ENCODE assay signal across 25 cellular contexts in the genomic region with DNA sequence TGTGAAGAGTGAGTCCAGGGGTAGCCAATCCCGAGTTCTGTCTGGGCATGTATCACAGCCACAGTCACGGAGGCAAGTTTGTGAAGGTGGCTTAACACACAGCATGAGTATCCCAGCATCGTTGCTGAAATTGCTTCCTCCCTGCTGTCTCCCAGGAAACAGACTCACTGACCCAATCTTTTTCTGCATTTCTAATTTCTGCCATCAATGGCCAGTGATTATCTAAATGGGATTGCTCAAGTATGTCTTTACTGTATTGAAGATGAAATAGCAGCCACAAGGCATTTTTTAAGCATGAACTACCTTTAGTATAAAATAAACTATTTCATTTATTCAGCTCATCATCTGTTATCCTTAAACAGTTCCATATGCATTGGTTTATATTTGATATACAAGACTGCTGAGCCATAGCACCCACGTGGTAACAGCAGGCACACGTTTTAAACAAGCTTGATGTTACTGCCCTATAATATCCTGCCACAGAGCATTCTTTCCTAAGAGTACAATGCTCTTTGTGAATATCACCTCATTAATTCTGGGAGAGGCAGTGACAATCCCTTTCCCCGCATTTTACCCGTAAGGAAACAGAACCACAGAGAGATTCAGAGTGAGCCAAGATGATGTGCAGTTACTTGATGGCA.
A peak's percentile ranks its signal among the peaks of the same experiment; 100 is the strongest.
DNase-seq lines count a peak whose midpoint lies in the region; ATAC-seq and TF ChIP-seq lines count a peak whose summit lies in the region.
"Had no signal": no experiment of that assay in that cellular context is flagged by ENCODE, and none has a peak within 500 bp of the region (broad histone marks: within the 10 kb centered on the region; RNA-seq: fewer than 3 reads in every experiment).

No MANE protein-coding gene starts in this region.

- no peak for TF ChIP-seq CTCF in esophagus muscularis mucosa (IDR thresholded peaks at IDR 0.05)

- TF ChIP-seq EP300 in esophagus muscularis mucosa (IDR thresholded peaks at IDR 0.05): no peak

- DNase-seq in EL (peak; percentile 67), RPMI7951 (ENCODE audit: low read depth) (peak; percentile 82), esophagus muscularis mucosa (ENCODE audit: extremely low spot score) (no peak), neuronal stem cell (ENCODE audit: low spot score) (no peak), left cardiac atrium (no peak), MV-4-11 (lab: John Stamatoyannopoulos, UW) (no peak)
- DNase-seq in CD4-positive, alpha-beta memory T cell: no peak
- DNase-seq: activated CD4-positive, CD25-positive, alpha-beta regulatory T cell; activated CD8-positive, alpha-beta T cell treated with anti-CD3 and anti-CD28 coated beads, Interleukin-2, amount 10 ng/mL, durations not matched to agents 7 days and 5 days; activated T-cell treated with anti-CD3 and anti-CD28 coated beads, Interleukin-2, amount 50 U/mL, for 72 hours; cortex of kidney; DMS 273 treated with DMSO at 0.1 percent for 48 hours; mesendoderm; NCI-H1048; NCI-H2081 treated with DMSO at 0.1 percent for 48 hours; NCI-H510A treated with DMSO at 0.1 percent for 48 hours; nephron progenitor cell; psoas muscle; SHP77 treated with DMSO at 0.1 percent for 48 hours; spleen had no signal

- H2BK120ac ChIP-seq in neuronal stem cell (ENCODE audit: low read depth, low read length): no peak overlapping the region

- ATAC-seq in left cardiac atrium (no peak), HG03135 (IDR thresholded peaks at IDR 0.05; ENCODE audit: unreplicated experiment) (no peak)
- ATAC-seq: activated CD8-positive, alpha-beta T cell treated with anti-CD3 and anti-CD28 coated beads, Interleukin-2, amount 10 ng/mL, durations not matched to agents 7 days and 5 days; activated T-cell treated with anti-CD3 and anti-CD28 coated beads, Interleukin-2, amount 50 U/mL, for 72 hours; psoas muscle had no signal

- no peaks in the 10 kb centered on the region for H3K27me3 ChIP-seq in esophagus muscularis mucosa
- no peaks in the 10 kb centered on the region for H3K27me3 ChIP-seq in neuronal stem cell (ENCODE audit: control insufficient read depth in 3 of 3, insufficient read depth in 3 of 3, low read depth in 1 of 3, low read length in 3 of 3)
- H3K27me3 ChIP-seq in CD4-positive, alpha-beta memory T cell (ENCODE audit: insufficient read depth, low read length): no peaks in the 10 kb centered on the region

- H3K27ac ChIP-seq in esophagus muscularis mucosa (replicated peaks in 1 of 4) (peak overlapping the region; percentile 2 to 53 (median 30)), neuronal stem cell (replicated peaks; ENCODE audit: low read length) (no peak overlapping the region)
- no peak overlapping the region for H3K27ac ChIP-seq in CD4-positive, alpha-beta memory T cell (ENCODE audit: low read depth, low read length)
- H3K27ac ChIP-seq: C4-2B, HL-60, psoas muscle, spleen had no signal

- TF ChIP-seq POLR2A in esophagus muscularis mucosa (IDR thresholded peaks at IDR 0.05; ENCODE audit: low read depth): no peak

- H3K23ac ChIP-seq in neuronal stem cell (ENCODE audit: low read depth, low read length, poor library complexity): no peak overlapping the region

- H3K4me3 ChIP-seq in esophagus muscularis mucosa (no peak overlapping the region), neuronal stem cell (ENCODE audit: low read length in 2 of 2) (no peak overlapping the region)
- no peak overlapping the region for H3K4me3 ChIP-seq in CD4-positive, alpha-beta memory T cell (ENCODE audit: low read length in 2 of 2)
- H3K4me3 ChIP-seq: psoas muscle, spleen had no signal

- H3K4me1 ChIP-seq in esophagus muscularis mucosa (peaks cover 0 to 27% (median 13%) of the 10 kb centered on the region in 4 donors), neuronal stem cell (ENCODE audit: control insufficient read depth in 2 of 2, insufficient read depth in 1 of 2, low read depth in 1 of 2, low read length in 2 of 2) (peaks cover 0 to 9% of the 10 kb centered on the region in 2 donors)
- no peaks in the 10 kb centered on the region for H3K4me1 ChIP-seq in CD4-positive, alpha-beta memory T cell (ENCODE audit: insufficient read depth, low read length)
- H3K4me1 ChIP-seq: psoas muscle had no signal

- no peak overlapping the region for H2AK5ac ChIP-seq in neuronal stem cell (ENCODE audit: low read depth, low read length)

- H3K9ac ChIP-seq in neuronal stem cell (ENCODE audit: low read depth, low read length, poor library complexity): no peak overlapping the region

- H3K79me1 ChIP-seq in neuronal stem cell (ENCODE audit: low read depth, low read length): no peaks in the 10 kb centered on the region

- no peak overlapping the region for H4K91ac ChIP-seq in neuronal stem cell (ENCODE audit: low read depth, low read length, poor library complexity)

- CTCF ChIA-PET in CD4-positive, alpha-beta memory T cell (lab: Charles Lee; ENCODE audit: partially characterized antibody): no interaction called here

- peak overlapping the region; percentile 19 for H2AFZ ChIP-seq in neuronal stem cell (ENCODE audit: low read length)

- WGBS in esophagus muscularis mucosa: 47% methylated on average over 7 of the region's 7 CpGs
- no CpG with 5 or more reads among the region's 7 CpGs for WGBS in neuronal stem cell (ENCODE audit: extremely low coverage in 2 of 2, insufficient read length in 2 of 2, insufficient replicate concordance in 1 of 2), 2 donors

- no peak overlapping the region for H3K4ac ChIP-seq in neuronal stem cell (ENCODE audit: low read length)

- no peaks in the 10 kb centered on the region for H3K36me3 Mint-ChIP-seq in CD4-positive, alpha-beta memory T cell
- H3K36me3 Mint-ChIP-seq: activated naive CD4-positive, alpha-beta T cell treated with anti-CD3 and anti-CD28 coated beads, Interleukin-2, amount 50 U/mL, for 24 hours had no signal

- H3K9me3 Mint-ChIP-seq in CD4-positive, alpha-beta memory T cell: peaks cover 0 to 6% (median 0%) of the 10 kb centered on the region in 8 donors
- H3K9me3 Mint-ChIP-seq: activated naive CD4-positive, alpha-beta T cell treated with anti-CD3 and anti-CD28 coated beads, Interleukin-2, amount 50 U/mL, for 24 hours; activated T-cell treated with anti-CD3 and anti-CD28 coated beads, Interleukin-2, amount 50 U/mL, for 72 hours; T-helper 2 cell treated with Interferon-gamma antibody and Interleukin-4, amounts not matched to agents 5 μg/mL and 100 μg/mL, for 36 hours had no signal

- H3K27ac Mint-ChIP-seq in CD4-positive, alpha-beta memory T cell: no peak overlapping the region
- H3K27ac Mint-ChIP-seq: activated CD8-positive, alpha-beta T cell treated with anti-CD3 and anti-CD28 coated beads, Interleukin-2, amount 10 ng/mL, durations not matched to agents 7 days and 5 days; activated naive CD4-positive, alpha-beta T cell treated with anti-CD3 and anti-CD28 coated beads, Interleukin-2, amount 50 U/mL, for 24 hours; activated T-cell treated with anti-CD3 and anti-CD28 coated beads, Interleukin-2, amount 50 U/mL, for 72 hours; nephron progenitor cell; T-helper 2 cell treated with Interferon-gamma antibody and Interleukin-4, amounts not matched to agents 5 μg/mL and 100 μg/mL, for 36 hours had no signal

- H3K4me1 Mint-ChIP-seq in CD4-positive, alpha-beta memory T cell: no peaks in the 10 kb centered on the region
- H3K4me1 Mint-ChIP-seq: activated naive CD4-positive, alpha-beta T cell treated with anti-CD3 and anti-CD28 coated beads, Interleukin-2, amount 50 U/mL, for 24 hours; nephron progenitor cell had no signal

- no peak overlapping the region for H3K4me3 Mint-ChIP-seq in CD4-positive, alpha-beta memory T cell
- H3K4me3 Mint-ChIP-seq: activated CD8-positive, alpha-beta T cell treated with anti-CD3 and anti-CD28 coated beads, Interleukin-2, amount 10 ng/mL, durations not matched to agents 7 days and 5 days; activated naive CD4-positive, alpha-beta T cell treated with anti-CD3 and anti-CD28 coated beads, Interleukin-2, amount 50 U/mL, for 24 hours; activated T-cell treated with anti-CD3 and anti-CD28 coated beads, Interleukin-2, amount 50 U/mL, for 72 hours; nephron progenitor cell; T-helper 2 cell treated with Interferon-gamma antibody and Interleukin-4, amounts not matched to agents 5 μg/mL and 100 μg/mL, for 36 hours had no signal

- H3K4me2 ChIP-seq in neuronal stem cell (ENCODE audit: insufficient read depth, low read length, poor library complexity, severe bottlenecking): no peak overlapping the region

- H4K8ac ChIP-seq in neuronal stem cell (ENCODE audit: low read depth, low read length): no peak overlapping the region

- H3K14ac ChIP-seq in neuronal stem cell (ENCODE audit: low read length): no peak overlapping the region

- H2BK5ac ChIP-seq in neuronal stem cell (ENCODE audit: low read length): no peak overlapping the region

- intact Hi-C loops in esophagus muscularis mucosa (cut with DNase I) (no loop called here), left cardiac atrium (cut with DNase I) (no loop called here)
- intact Hi-C loops in CD4-positive, alpha-beta memory T cell (cut with micrococcal nuclease): no loop called here

- no peaks in the 10 kb centered on the region for H3K9me3 ChIP-seq in esophagus muscularis mucosa
- peaks cover 0 to 3% of the 10 kb centered on the region in 2 donors for H3K9me3 ChIP-seq in neuronal stem cell (replicated peaks in 1 of 2; ENCODE audit: control insufficient read depth in 2 of 2, insufficient read depth in 1 of 2, low read depth in 1 of 2, low read length in 2 of 2)
- H3K9me3 ChIP-seq in CD4-positive, alpha-beta memory T cell (ENCODE audit: control insufficient read depth in 1 of 2, low read length in 2 of 2): no peaks in the 10 kb centered on the region

- no peak overlapping the region for H3K18ac ChIP-seq in neuronal stem cell (ENCODE audit: low read length)

- H2BK12ac ChIP-seq in neuronal stem cell (ENCODE audit: low read length): no peak overlapping the region

- H2BK15ac ChIP-seq in neuronal stem cell (ENCODE audit: low read length): no peak overlapping the region

- no peaks in the 10 kb centered on the region for H3K36me3 ChIP-seq in esophagus muscularis mucosa
- H3K36me3 ChIP-seq in neuronal stem cell (replicated peaks in 1 of 2; ENCODE audit: control insufficient read depth in 2 of 2, insufficient read depth in 2 of 2, low read length in 2 of 2): no peaks in the 10 kb centered on the region
- H3K36me3 ChIP-seq in CD4-positive, alpha-beta memory T cell (ENCODE audit: insufficient read depth, low read length): no peaks in the 10 kb centered on the region
- H3K36me3 ChIP-seq: spleen had no signal

- POLR2A ChIA-PET in CD4-positive, alpha-beta memory T cell (lab: Charles Lee; ENCODE audit: partially characterized antibody): no interaction called here

- peaks cover 14 to 21% of the 10 kb centered on the region in 2 donors for H3K27me3 Mint-ChIP-seq in CD4-positive, alpha-beta memory T cell

Comparison
In these comparisons a context has a peak if more than half of its experiments do, and no peak if none do; other contexts are left out.
1. DNase-seq: peak in EL (single experiment) and RPMI7951 (single experiment); none in esophagus muscularis mucosa (single experiment), neuronal stem cell (single experiment), left cardiac atrium (single experiment), MV-4-11 (single experiment) and CD4-positive, alpha-beta memory T cell (0 of 5).
2. H3K27ac ChIP-seq: peak in esophagus muscularis mucosa (4 of 4); none in neuronal stem cell (single experiment) and CD4-positive, alpha-beta memory T cell (single experiment).